Comparison of ENCODE assay signal across 28 cellular contexts in the genomic region with DNA sequence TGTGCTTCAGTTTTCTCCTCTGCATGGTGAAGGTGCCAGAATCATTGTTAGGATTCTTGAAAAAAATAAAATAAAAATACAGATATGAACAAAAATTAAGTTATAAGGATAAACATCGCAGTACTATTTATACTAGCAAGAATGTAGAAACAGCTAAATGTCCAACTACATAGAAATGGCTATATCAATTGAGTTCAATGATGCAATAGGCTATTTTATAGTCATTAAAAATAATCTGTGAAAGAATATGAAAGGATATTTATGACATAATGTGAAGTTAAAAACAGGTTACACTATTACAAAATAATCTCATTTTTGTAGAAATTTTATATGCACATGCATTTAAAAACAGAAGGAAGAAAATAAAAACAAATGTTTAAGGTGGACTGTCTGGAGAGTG.
"Had no signal": no experiment of that assay in that cellular context is flagged by ENCODE, and none has a peak within 500 bp of the region (broad histone marks: within the 10 kb centered on the region; RNA-seq: fewer than 3 reads in every experiment).

No MANE protein-coding gene starts in this region.

- ATAC-seq: naive thymus-derived CD8-positive, alpha-beta T cell; natural killer cell treated with Interleukin-12 subunit alpha and Interleukin-12 subunit beta and Interleukin-15 and Interleukin-18, amount 100 ng/mL, for 72 hours; pancreas; right cardiac atrium; right lobe of liver; stimulated activated memory B cell treated with anti-CD40 and anti-IgM and Interleukin-4, amounts not matched to agents 10 μg/mL and 1 μg/mL and 100 μg/mL, for 72 hours; stimulated activated naive CD8-positive, alpha-beta T cell treated with anti-CD3 and anti-CD28 coated beads, Interleukin-15, amount 100 ng/mL, for 72 hours; stimulated activated naive CD8-positive, alpha-beta T cell treated with anti-CD3 and anti-CD28 coated beads, Interleukin-15, Interleukin-2, amounts not matched to agents 100 U/mL and 50 U/mL, for 24 hours; upper lobe of right lung had no signal

- H3K27ac ChIP-seq: neutrophil, pancreas, prostate gland, right lobe of liver, sigmoid colon, spleen, suprapubic skin, testis, tibial artery, transverse colon, upper lobe of right lung, uterus had no signal

- H3K4me1 ChIP-seq: prostate gland, right lobe of liver, spleen, suprapubic skin, testis, upper lobe of right lung had no signal

- DNase-seq: naive thymus-derived CD8-positive, alpha-beta T cell; nephron progenitor cell; nucleus accumbens; pancreas; right cardiac atrium; right lobe of liver; sigmoid colon; spleen; stimulated activated CD4-positive, alpha-beta T cell treated with anti-CD3 and anti-CD28 coated beads, Interleukin-12 subunit alpha, Interleukin-12 subunit beta, amount 100 ng/mL, for 4 hours; stimulated activated CD4-positive, alpha-beta T cell treated with anti-CD3 and anti-CD28 coated beads, Interleukin-1b, Interleukin-23, amount 100 ng/mL, for 48 hours; stimulated activated CD4-positive, alpha-beta T cell treated with anti-CD3 and anti-CD28 coated beads, Interleukin-4, amount 100 ng/mL, for 1 hour; stimulated activated CD4-positive, alpha-beta T cell treated with anti-CD3 and anti-CD28 coated beads, Interleukin-4, amount 100 ng/mL, for 4 hours; stimulated activated CD8-positive, alpha-beta memory T cell treated with anti-CD3 and anti-CD28 coated beads, Interleukin-4, amount 100 ng/mL, for 48 hours; stimulated activated naive CD4-positive, alpha-beta T cell; stimulated activated naive CD8-positive, alpha-beta T cell treated with anti-CD3 and anti-CD28 coated beads, Interleukin-15, amount 100 ng/mL, for 72 hours; stimulated activated naive CD8-positive, alpha-beta T cell treated with anti-CD3 and anti-CD28 coated beads, Interleukin-15, Interleukin-2, amounts not matched to agents 100 U/mL and 50 U/mL, for 24 hours; substantia nigra; testis; tibial artery; transverse colon; upper lobe of right lung; uterus had no signal

- H3K27me3 ChIP-seq: neutrophil, pancreas, right lobe of liver, sigmoid colon, spleen, suprapubic skin, testis, tibial artery, transverse colon, upper lobe of right lung, uterus had no signal

- H3K36me3 ChIP-seq: neutrophil, pancreas, prostate gland, right lobe of liver, sigmoid colon, spleen, suprapubic skin, tibial artery, transverse colon, upper lobe of right lung, uterus had no signal

- FAIRE-seq: pancreas had no signal

- H3K4me3 ChIP-seq: pancreas, prostate gland, right lobe of liver, sigmoid colon, smooth muscle cell, spleen, suprapubic skin, testis, tibial artery, transverse colon, upper lobe of right lung, uterus had no signal

- H3K4me2 ChIP-seq: smooth muscle cell had no signal

- H3K9me3 ChIP-seq: neutrophil, pancreas, prostate gland, right lobe of liver, sigmoid colon, spleen, suprapubic skin, testis, tibial artery, transverse colon, upper lobe of right lung, uterus had no signal
